In genomic region chr2:58063641-58064040, GRCh38 we compare ENCODE assay signal across 10 cellular contexts. TPM values are rescaled to one million over a fixed set of nuclear protein-coding genes. Genes with fewer than 3 reads are reported as not detected.
A peak's percentile ranks its signal among the peaks of the same experiment; 100 is the strongest.
DNase-seq lines count a peak whose midpoint lies in the region; ATAC-seq and TF ChIP-seq lines count a peak whose summit lies in the region.
"Had no signal": no experiment of that assay in that cellular context is flagged by ENCODE, and none has a peak within 500 bp of the region (broad histone marks: within the 10 kb centered on the region; RNA-seq: fewer than 3 reads in every experiment).

No MANE protein-coding gene starts in this region.

- peak overlapping the region; percentile 29 for H3K27ac Mint-ChIP-seq in stimulated activated naive CD8-positive, alpha-beta T cell treated with anti-CD3 and anti-CD28 coated beads, Interleukin-15, Interleukin-2, amounts not matched to agents 100 ng/mL and 50 ng/mL, for 24 hours

- intact Hi-C loops in posterior vena cava (cut with DNase I) (no loop called here), testis (cut with DNase I; ENCODE audit: low total_unique reads) (no loop called here)

- no peaks in the 10 kb centered on the region for H3K9me3 Mint-ChIP-seq in stimulated activated naive CD8-positive, alpha-beta T cell treated with anti-CD3 and anti-CD28 coated beads, Interleukin-15, Interleukin-2, amounts not matched to agents 100 ng/mL and 50 ng/mL, for 24 hours

- no peaks in the 10 kb centered on the region for H3K27me3 ChIP-seq in testis
- H3K27me3 ChIP-seq: sigmoid colon had no signal

- H3K36me3 ChIP-seq in testis (ENCODE audit: low read depth, missing control alignments): peaks cover 4% of the 10 kb centered on the region

- no peaks in the 10 kb centered on the region for H3K9me3 ChIP-seq in testis
- H3K9me3 ChIP-seq: sigmoid colon had no signal

- H3K36me3 Mint-ChIP-seq in stimulated activated naive CD8-positive, alpha-beta T cell treated with anti-CD3 and anti-CD28 coated beads, Interleukin-15, Interleukin-2, amounts not matched to agents 100 ng/mL and 50 ng/mL, for 24 hours (ENCODE audit: low read depth): peaks cover 46% of the 10 kb centered on the region

- in situ Hi-C loops in SK-MEL-5 (cut with HindIII; ENCODE audit: low pct_unique_long_range_greater_than_20kb, low sequenced_read_pairs): no loop called here

- H3K4me3 ChIP-seq in testis: no peak overlapping the region
- H3K4me3 ChIP-seq: sigmoid colon had no signal

- TF ChIP-seq POLR2A in testis (IDR thresholded peaks at IDR 0.05): no peak

- no peaks in the 10 kb centered on the region for H3K4me1 ChIP-seq in testis

- WGBS in testis, 2 donors: 88 to 95% methylated on average over 2 of the region's 2 CpGs

- H3K27me3 Mint-ChIP-seq in stimulated activated naive CD8-positive, alpha-beta T cell treated with anti-CD3 and anti-CD28 coated beads, Interleukin-15, Interleukin-2, amounts not matched to agents 100 ng/mL and 50 ng/mL, for 24 hours: no peaks in the 10 kb centered on the region

- H3K27ac ChIP-seq in testis: no peak overlapping the region
- H3K27ac ChIP-seq: sigmoid colon had no signal

- ATAC-seq in stimulated activated naive CD8-positive, alpha-beta T cell treated with anti-CD3 and anti-CD28 coated beads, Interleukin-15, Interleukin-2, amounts not matched to agents 100 U/mL and 50 U/mL, for 24 hours: no peak

- H3K4me3 Mint-ChIP-seq in stimulated activated naive CD8-positive, alpha-beta T cell treated with anti-CD3 and anti-CD28 coated beads, Interleukin-15, Interleukin-2, amounts not matched to agents 100 ng/mL and 50 ng/mL, for 24 hours: peak overlapping the region; percentile 19

- no peak for TF ChIP-seq CTCF in testis (IDR thresholded peaks at IDR 0.05)

- H3K4me1 Mint-ChIP-seq in stimulated activated naive CD8-positive, alpha-beta T cell treated with anti-CD3 and anti-CD28 coated beads, Interleukin-15, Interleukin-2, amounts not matched to agents 100 ng/mL and 50 ng/mL, for 24 hours (ENCODE audit: low read depth): peaks cover 37% of the 10 kb centered on the region

- no peak for DNase-seq in stimulated activated naive CD8-positive, alpha-beta T cell treated with anti-CD3 and anti-CD28 coated beads, Interleukin-15, Interleukin-2, amounts not matched to agents 100 U/mL and 50 U/mL, for 24 hours
- peak; percentile 76 for DNase-seq in SK-MEL-5 (ENCODE audit: low read depth, low spot score)
- DNase-seq in fibroblast of the conjunctiva (ENCODE audit: low read depth): peak; percentile 5
- DNase-seq in superior temporal gyrus (ENCODE audit: extremely low spot score): peak; percentile 58
- no peak for DNase-seq in posterior vena cava (ENCODE audit: low spot score)
- no peak for DNase-seq in SHP77 treated with DMSO at 0.1 percent for 48 hours (lab: John Stamatoyannopoulos, UW)
- no peak for DNase-seq in testis
- DNase-seq: NCI-H524, sigmoid colon had no signal

RNA-seq across cellular contexts. Expression of gene VRK2, which starts 17.0 kb away (rescaled TPM):
- 36.1 and 36.3 TPM in 2 replicates for total RNA-seq in SK-MEL-5 (2014; rRNA removed; shearing (Covaris generic))
- 22.0 and 27.5 TPM in 2 replicates for polyA plus RNA-seq in SK-MEL-5 (2015; cell fraction: cytosol; rRNA removed)
- 31.6 and 32.7 TPM in 2 replicates for polyA plus RNA-seq in SK-MEL-5 (2015; cell fraction: nucleus; rRNA removed)
- 10 to 100 TPM; 27.7 to 41.0 TPM for total RNA-seq in posterior vena cava
- total RNA-seq in testis: 10 to 100 TPM; 16.6 to 18.5 TPM
- polyA plus RNA-seq in testis (ENCODE audit: insufficient read depth, low read depth, low replicate concordance): 16.7 TPM

Comparison
In these comparisons a context has a peak if more than half of its experiments do, and no peak if none do; other contexts are left out.
1. DNase-seq: peak in SK-MEL-5 (single experiment), fibroblast of the conjunctiva (single experiment) and superior temporal gyrus (single experiment); none in stimulated activated naive CD8-positive, alpha-beta T cell treated with anti-CD3 and anti-CD28 coated beads, Interleukin-15, Interleukin-2, amounts not matched to agents 100 U/mL and 50 U/mL, for 24 hours (single experiment), posterior vena cava (single experiment), SHP77 treated with DMSO at 0.1 percent for 48 hours (single experiment) and testis (single experiment).